Comparison of ENCODE assay signal across 8 cellular contexts in the genomic region with DNA sequence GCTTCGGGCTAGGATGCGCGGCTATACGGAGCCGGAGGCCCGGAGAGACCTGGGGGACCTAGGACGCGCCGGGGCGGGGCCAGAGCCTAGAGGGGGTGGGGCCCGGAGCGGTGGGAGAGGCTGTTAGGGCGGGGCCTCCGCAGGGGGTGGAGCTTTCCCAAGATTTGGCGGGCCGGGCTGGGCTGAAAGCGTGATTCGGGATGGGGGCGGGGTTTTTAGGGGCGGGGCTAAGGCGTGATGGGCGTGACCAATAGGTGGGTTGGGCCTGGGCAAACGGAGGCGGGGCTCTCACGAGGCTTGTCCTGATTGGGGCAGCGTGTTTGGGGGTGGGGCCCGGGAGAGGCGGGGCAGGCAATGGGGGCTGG. TPM values are rescaled to one million over a fixed set of nuclear protein-coding genes. Genes with fewer than 3 reads are reported as not detected.
DNase-seq lines count a peak whose midpoint lies in the region; ATAC-seq and TF ChIP-seq lines count a peak whose summit lies in the region.

No MANE protein-coding gene starts in this region.

- H3K9me3 Mint-ChIP-seq in Calu3 (ENCODE audit: low read depth, unreplicated experiment), result no peaks in the 10 kb centered on the region

- H3K4me1 ChIP-seq in HUES6 (ENCODE audit: control insufficient read depth, insufficient read depth, low read length) (peaks cover 11% of the 10 kb centered on the region), OCI-LY3 (ENCODE audit: low read length) (peaks cover 5% of the 10 kb centered on the region), mucosa of descending colon (ENCODE audit: low read depth) (peaks cover 32% of the 10 kb centered on the region)

- H3K4me1 Mint-ChIP-seq in Calu3 (ENCODE audit: low read depth, unreplicated experiment), result peaks cover 4% of the 10 kb centered on the region

- CTCF ChIA-PET in Calu3 (lab: Charles Lee), result interaction anchor here (0.6 to 1.5 kb wide), 5 partner anchors 22 to 172 kb away, joined by 3 to 7 read pairs (median 4); partner anchors contain the start of gene MARCHF2

- TF ChIP-seq CTCF in Calu3 (IDR thresholded peaks at IDR 0.05; ENCODE audit: unreplicated experiment), result no peak
- no peak for TF ChIP-seq CTCF in OCI-LY3 (IDR thresholded peaks at IDR 0.05; ENCODE audit: low read depth, low read length)
- TF ChIP-seq CTCF in mucosa of descending colon (IDR thresholded peaks at IDR 0.05), result no peak

- H2AFZ ChIP-seq in OCI-LY3 (ENCODE audit: low read depth, low read length), result no peak overlapping the region

- peaks cover 12% of the 10 kb centered on the region; the same call in 1 of the 2 replicates for H3K9me3 ChIP-seq in HUES6 (ENCODE audit: control insufficient read depth, insufficient read depth, low read depth, low read length)
- H3K9me3 ChIP-seq in OCI-LY3 (ENCODE audit: insufficient read depth, low read length), result no peaks in the 10 kb centered on the region
- no peaks in the 10 kb centered on the region for H3K9me3 ChIP-seq in mucosa of descending colon

- H3K36me3 Mint-ChIP-seq in Calu3 (ENCODE audit: insufficient read depth, unreplicated experiment), result peaks cover 31% of the 10 kb centered on the region

- H3K27me3 Mint-ChIP-seq in Calu3 (ENCODE audit: unreplicated experiment), result no peaks in the 10 kb centered on the region

- peak overlapping the region; percentile 63 for H3K4me2 ChIP-seq in OCI-LY3 (ENCODE audit: low read length)

- H3K4me3 ChIP-seq in HUES6 (ENCODE audit: low read depth, low read length) (peak overlapping the region; percentile 89), OCI-LY3 (ENCODE audit: low read length) (peak overlapping the region; percentile 85), mucosa of descending colon (peak overlapping the region; percentile 67)

- intact Hi-C loops in Calu3 (cut with micrococcal nuclease; ENCODE audit: unreplicated experiment), result no loop called here
- intact Hi-C loops in mucosa of descending colon (cut with DNase I, micrococcal nuclease), result no loop called here

- BruUV-seq in Calu3 (replicated peaks; lab: Mats Ljungman, UMichigan), result no TSS peak

- H3K9ac ChIP-seq in HUES6 (ENCODE audit: low read length) (peak overlapping the region; percentile 100), OCI-LY3 (ENCODE audit: low read length) (peak overlapping the region; percentile 97)

- peak overlapping the region; percentile 99 for H3K27ac ChIP-seq in HUES6 (ENCODE audit: low read depth, low read length)
- H3K27ac ChIP-seq in OCI-LY3 (ENCODE audit: low read length), result peak overlapping the region; percentile 85
- peak overlapping the region; percentile 96 for H3K27ac ChIP-seq in epithelial cell of prostate

- peaks cover 44% of the 10 kb centered on the region for H3K79me2 ChIP-seq in OCI-LY3 (ENCODE audit: low read length)

- H3K27me3 ChIP-seq in HUES6 (ENCODE audit: control insufficient read depth, insufficient read depth, low read length), result no peaks in the 10 kb centered on the region
- H3K27me3 ChIP-seq in OCI-LY3 (ENCODE audit: low read depth, low read length), result no peaks in the 10 kb centered on the region

- ATAC-seq in GM21447 (IDR thresholded peaks at IDR 0.05; ENCODE audit: unreplicated experiment) (peak; percentile 33), mucosa of descending colon (peak; percentile 88)

- DNase-seq in Calu3 (peak; percentile 92), activated T-cell treated with anti-CD3 and anti-CD28 coated beads for 48 hours (ENCODE audit: low read depth) (peak; percentile 95), epithelial cell of prostate (ENCODE audit: low read depth, low spot score) (peak; percentile 45), mucosa of descending colon (peak; percentile 96 to 99 (median 98))
- peak; percentile 88 to 97 for DNase-seq in stimulated activated CD8-positive, alpha-beta memory T cell treated with anti-CD3 and anti-CD28 coated beads, Interleukin-2, amount 100 ng/mL, for 48 hours (ENCODE audit: low read depth in 2 of 2)

- H4K20me1 ChIP-seq in OCI-LY3 (ENCODE audit: insufficient read depth, low read length), result peaks cover 36% of the 10 kb centered on the region

- peak overlapping the region; percentile 95 for H3K27ac Mint-ChIP-seq in Calu3 (ENCODE audit: unreplicated experiment)

- H3K36me3 ChIP-seq in HUES6 (ENCODE audit: control insufficient read depth, insufficient read depth, low read length), result peaks cover 3% of the 10 kb centered on the region; the same call in 1 of the 2 replicates
- no peaks in the 10 kb centered on the region for H3K36me3 ChIP-seq in OCI-LY3 (replicated peaks; ENCODE audit: low read depth, low read length)
- H3K36me3 ChIP-seq in mucosa of descending colon (ENCODE audit: low read depth), result no peaks in the 10 kb centered on the region

- H3K4me3 Mint-ChIP-seq in Calu3 (ENCODE audit: low read depth, unreplicated experiment), result peak overlapping the region; percentile 77

RNA-seq across cellular contexts. Expression of gene RAB11B, which starts 0.4 kb away (rescaled TPM):
- total RNA-seq in Calu3 (2022) (57.5 and 75.1 TPM in 2 replicates), mucosa of descending colon (100 to 1,000 TPM; 100 to 131 (median 103) TPM)

RNA-seq across cellular contexts. Expression of gene MARCHF2, which starts 22.5 kb away (rescaled TPM):
- total RNA-seq in Calu3 (2022) (10.1 and 12.8 TPM in 2 replicates), mucosa of descending colon (10 to 100 TPM; 27.2 to 62.0 (median 33.8) TPM)

RNA-seq across cellular contexts. Expression of gene ANGPTL4, which starts 26.6 kb away (rescaled TPM):
- total RNA-seq in Calu3 (2022) (0.97 and 1.6 TPM in 2 replicates), mucosa of descending colon (1 to 10 TPM; 2.8 to 9.5 (median 2.9) TPM)

RNA-seq across cellular contexts. Expression of gene KANK3, which starts 47.5 kb away (rescaled TPM):
- 0.17 TPM in 1 of 2 replicates, not detected in the other for total RNA-seq in Calu3 (2022)
- total RNA-seq in mucosa of descending colon, result 10 to 100 TPM in 1 of 3 donors, 1 to 10 TPM in 2; 2.0 to 10.1 (median 3.3) TPM

RNA-seq across cellular contexts. Expression of gene HNRNPM, which starts 54.2 kb away (rescaled TPM):
- total RNA-seq in Calu3 (2022) (186 and 204 TPM in 2 replicates), mucosa of descending colon (100 to 1,000 TPM; 116 to 181 (median 149) TPM)

Comparison
In these comparisons a context has a peak if more than half of its experiments do, and no peak if none do; other contexts are left out.
1. Peak in every context shown above with its lines: DNase-seq, ATAC-seq, H3K4me3 ChIP-seq and H3K27ac ChIP-seq.
2. DNase-seq: peak in every context shown above with its lines; median percentile 98 in mucosa of descending colon; 95 in activated T-cell treated with anti-CD3 and anti-CD28 coated beads for 48 hours; 92 in stimulated activated CD8-positive, alpha-beta memory T cell treated with anti-CD3 and anti-CD28 coated beads, Interleukin-2, amount 100 ng/mL, for 48 hours; 92 in Calu3; 45 in epithelial cell of prostate.